In genomic region chr2:238263204-238264071, GRCh38 we compare ENCODE assay signal across 1 cellular context.
TF ChIP-seq lines count a peak whose summit lies in the region.

No MANE protein-coding gene starts in this region.

TF ChIP-seq in HepG2, 621 proteins besides CTCF, POLR2A, EP300 and RAD21 (continued from another document and continues in another):
- TF ChIP-seq, protein P1, sequence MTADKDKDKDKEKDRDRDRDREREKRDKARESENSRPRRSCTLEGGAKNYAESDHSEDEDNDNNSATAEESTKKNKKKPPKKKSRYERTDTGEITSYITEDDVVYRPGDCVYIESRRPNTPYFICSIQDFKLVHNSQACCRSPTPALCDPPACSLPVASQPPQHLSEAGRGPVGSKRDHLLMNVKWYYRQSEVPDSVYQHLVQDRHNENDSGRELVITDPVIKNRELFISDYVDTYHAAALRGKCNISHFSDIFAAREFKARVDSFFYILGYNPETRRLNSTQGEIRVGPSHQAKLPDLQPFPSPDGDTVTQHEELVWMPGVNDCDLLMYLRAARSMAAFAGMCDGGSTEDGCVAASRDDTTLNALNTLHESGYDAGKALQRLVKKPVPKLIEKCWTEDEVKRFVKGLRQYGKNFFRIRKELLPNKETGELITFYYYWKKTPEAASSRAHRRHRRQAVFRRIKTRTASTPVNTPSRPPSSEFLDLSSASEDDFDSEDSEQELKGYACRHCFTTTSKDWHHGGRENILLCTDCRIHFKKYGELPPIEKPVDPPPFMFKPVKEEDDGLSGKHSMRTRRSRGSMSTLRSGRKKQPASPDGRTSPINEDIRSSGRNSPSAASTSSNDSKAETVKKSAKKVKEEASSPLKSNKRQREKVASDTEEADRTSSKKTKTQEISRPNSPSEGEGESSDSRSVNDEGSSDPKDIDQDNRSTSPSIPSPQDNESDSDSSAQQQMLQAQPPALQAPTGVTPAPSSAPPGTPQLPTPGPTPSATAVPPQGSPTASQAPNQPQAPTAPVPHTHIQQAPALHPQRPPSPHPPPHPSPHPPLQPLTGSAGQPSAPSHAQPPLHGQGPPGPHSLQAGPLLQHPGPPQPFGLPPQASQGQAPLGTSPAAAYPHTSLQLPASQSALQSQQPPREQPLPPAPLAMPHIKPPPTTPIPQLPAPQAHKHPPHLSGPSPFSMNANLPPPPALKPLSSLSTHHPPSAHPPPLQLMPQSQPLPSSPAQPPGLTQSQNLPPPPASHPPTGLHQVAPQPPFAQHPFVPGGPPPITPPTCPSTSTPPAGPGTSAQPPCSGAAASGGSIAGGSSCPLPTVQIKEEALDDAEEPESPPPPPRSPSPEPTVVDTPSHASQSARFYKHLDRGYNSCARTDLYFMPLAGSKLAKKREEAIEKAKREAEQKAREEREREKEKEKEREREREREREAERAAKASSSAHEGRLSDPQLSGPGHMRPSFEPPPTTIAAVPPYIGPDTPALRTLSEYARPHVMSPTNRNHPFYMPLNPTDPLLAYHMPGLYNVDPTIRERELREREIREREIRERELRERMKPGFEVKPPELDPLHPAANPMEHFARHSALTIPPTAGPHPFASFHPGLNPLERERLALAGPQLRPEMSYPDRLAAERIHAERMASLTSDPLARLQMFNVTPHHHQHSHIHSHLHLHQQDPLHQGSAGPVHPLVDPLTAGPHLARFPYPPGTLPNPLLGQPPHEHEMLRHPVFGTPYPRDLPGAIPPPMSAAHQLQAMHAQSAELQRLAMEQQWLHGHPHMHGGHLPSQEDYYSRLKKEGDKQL (CRISPR knock-in tag; IDR thresholded peaks at IDR 0.05; ENCODE audit: low read depth): peak; percentile 22; the same call in 1 of the 2 replicates
- TF ChIP-seq CBFB (CRISPR knock-in tag; IDR thresholded peaks at IDR 0.05) (peak; percentile 54; the same call in 1 of the 2 replicates), GPBP1L1 (CRISPR knock-in tag; IDR thresholded peaks at IDR 0.05) (no peak), ZNF350 (CRISPR knock-in tag; IDR thresholded peaks at IDR 0.05; ENCODE audit: borderline replicate concordance, low read depth) (peak; percentile 69), ZNF672 (CRISPR knock-in tag; IDR thresholded peaks at IDR 0.05) (no peak), HDAC6 (IDR thresholded peaks at IDR 0.05; ENCODE audit: low read depth, low read length) (no peak), ZBTB26 (CRISPR knock-in tag; IDR thresholded peaks at IDR 0.05; ENCODE audit: borderline replicate concordance) (peak; percentile 51; the same call in 1 of the 2 replicates), ZC3H4 (CRISPR knock-in tag; IDR thresholded peaks at IDR 0.05; ENCODE audit: borderline replicate concordance) (no peak), TMF1 (CRISPR knock-in tag; IDR thresholded peaks at IDR 0.05; ENCODE audit: low read depth) (no peak), MED8 (CRISPR knock-in tag; IDR thresholded peaks at IDR 0.05; ENCODE audit: insufficient replicate concordance) (no peak), ARNT2 (CRISPR knock-in tag; IDR thresholded peaks at IDR 0.05; ENCODE audit: low read depth) (peak; percentile 66; the same call in 1 of the 2 replicates), KAT8 (CRISPR knock-in tag; IDR thresholded peaks at IDR 0.05) (peak; percentile 80), MEIS2 (CRISPR knock-in tag; IDR thresholded peaks at IDR 0.05) (peak; percentile 86; the same call in 1 of the 2 replicates), SNAI1 (CRISPR knock-in tag; IDR thresholded peaks at IDR 0.05; ENCODE audit: borderline replicate concordance) (no peak), CCDC6 (CRISPR knock-in tag; IDR thresholded peaks at IDR 0.05) (no peak; the same call in 1 of the 2 replicates), STAG1 (CRISPR knock-in tag; IDR thresholded peaks at IDR 0.05) (peak; percentile 92), FIP1L1 (IDR thresholded peaks at IDR 0.05; ENCODE audit: borderline replicate concordance, insufficient read depth, low read depth, low read length) (no peak), ZNF235 (CRISPR knock-in tag; IDR thresholded peaks at IDR 0.05; ENCODE audit: borderline replicate concordance) (no peak), ATRX (CRISPR knock-in tag; IDR thresholded peaks at IDR 0.05; ENCODE audit: borderline replicate concordance) (no peak), ZC3H13 (CRISPR knock-in tag; IDR thresholded peaks at IDR 0.05) (no peak), HNF4A (CRISPR knock-in tag; IDR thresholded peaks at IDR 0.05) (peak; percentile 98), ZNF781 (CRISPR knock-in tag; IDR thresholded peaks at IDR 0.05; ENCODE audit: borderline replicate concordance, not compliant biosample characterization) (peak; percentile 51), ZNF546 (CRISPR knock-in tag; conservative IDR thresholded peaks at IDR 0.05) (no peak), ZNF75D (CRISPR knock-in tag; IDR thresholded peaks at IDR 0.05; ENCODE audit: borderline replicate concordance) (no peak), ZNF101 (CRISPR knock-in tag; IDR thresholded peaks at IDR 0.05; ENCODE audit: borderline replicate concordance, low read depth) (no peak), NFE2L1 (CRISPR knock-in tag; IDR thresholded peaks at IDR 0.05; ENCODE audit: borderline replicate concordance) (no peak), ZFP1 (CRISPR knock-in tag; IDR thresholded peaks at IDR 0.05) (0 out of 2 replicates have a peak, but pooled peaks have one; percentile 73), THYN1 (CRISPR knock-in tag; IDR thresholded peaks at IDR 0.05; ENCODE audit: borderline replicate concordance, low read depth) (no peak), ZHX2 (IDR thresholded peaks at IDR 0.05; ENCODE audit: low read depth) (no peak), ZHX2 (CRISPR knock-in tag; IDR thresholded peaks at IDR 0.05; ENCODE audit: borderline replicate concordance) (no peak), KDM5B (CRISPR knock-in tag; IDR thresholded peaks at IDR 0.05; ENCODE audit: borderline replicate concordance) (no peak), E2F1 (CRISPR knock-in tag; IDR thresholded peaks at IDR 0.05) (peak; percentile 47; the same call in 1 of the 2 replicates), ZNF749 (CRISPR knock-in tag; IDR thresholded peaks at IDR 0.05; ENCODE audit: borderline replicate concordance) (no peak), HNRNPUL1 (IDR thresholded peaks at IDR 0.05; ENCODE audit: low read depth, low read length) (no peak), JUNB (CRISPR knock-in tag; IDR thresholded peaks at IDR 0.05; ENCODE audit: borderline replicate concordance) (no peak), SCMH1 (CRISPR knock-in tag; IDR thresholded peaks at IDR 0.05; ENCODE audit: borderline replicate concordance) (no peak), ZUFSP (CRISPR knock-in tag; IDR thresholded peaks at IDR 0.05; ENCODE audit: borderline replicate concordance) (no peak), HDAC1 (CRISPR knock-in tag; IDR thresholded peaks at IDR 0.05) (peak; percentile 68), MAF1 (CRISPR knock-in tag; IDR thresholded peaks at IDR 0.05; ENCODE audit: borderline replicate concordance) (0 out of 2 replicates have a peak, but pooled peaks have one; percentile 45)
- TF ChIP-seq, protein P2, sequence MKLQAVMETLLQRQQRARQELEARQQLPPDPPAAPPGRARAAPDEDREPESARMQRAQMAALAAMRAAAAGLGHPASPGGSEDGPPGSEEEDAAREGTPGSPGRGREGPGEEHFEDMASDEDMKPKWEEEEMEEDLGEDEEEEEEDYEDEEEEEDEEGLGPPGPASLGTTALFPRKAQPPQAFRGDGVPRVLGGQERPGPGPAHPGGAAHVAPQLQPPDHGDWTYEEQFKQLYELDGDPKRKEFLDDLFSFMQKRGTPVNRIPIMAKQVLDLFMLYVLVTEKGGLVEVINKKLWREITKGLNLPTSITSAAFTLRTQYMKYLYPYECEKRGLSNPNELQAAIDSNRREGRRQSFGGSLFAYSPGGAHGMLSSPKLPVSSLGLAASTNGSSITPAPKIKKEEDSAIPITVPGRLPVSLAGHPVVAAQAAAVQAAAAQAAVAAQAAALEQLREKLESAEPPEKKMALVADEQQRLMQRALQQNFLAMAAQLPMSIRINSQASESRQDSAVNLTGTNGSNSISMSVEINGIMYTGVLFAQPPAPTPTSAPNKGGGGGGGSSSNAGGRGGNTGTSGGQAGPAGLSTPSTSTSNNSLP (IDR thresholded peaks at IDR 0.05; ENCODE audit: low read depth, low read length): 0 out of 2 replicates have a peak, but pooled peaks have one; percentile 25
- TF ChIP-seq, protein P3, sequence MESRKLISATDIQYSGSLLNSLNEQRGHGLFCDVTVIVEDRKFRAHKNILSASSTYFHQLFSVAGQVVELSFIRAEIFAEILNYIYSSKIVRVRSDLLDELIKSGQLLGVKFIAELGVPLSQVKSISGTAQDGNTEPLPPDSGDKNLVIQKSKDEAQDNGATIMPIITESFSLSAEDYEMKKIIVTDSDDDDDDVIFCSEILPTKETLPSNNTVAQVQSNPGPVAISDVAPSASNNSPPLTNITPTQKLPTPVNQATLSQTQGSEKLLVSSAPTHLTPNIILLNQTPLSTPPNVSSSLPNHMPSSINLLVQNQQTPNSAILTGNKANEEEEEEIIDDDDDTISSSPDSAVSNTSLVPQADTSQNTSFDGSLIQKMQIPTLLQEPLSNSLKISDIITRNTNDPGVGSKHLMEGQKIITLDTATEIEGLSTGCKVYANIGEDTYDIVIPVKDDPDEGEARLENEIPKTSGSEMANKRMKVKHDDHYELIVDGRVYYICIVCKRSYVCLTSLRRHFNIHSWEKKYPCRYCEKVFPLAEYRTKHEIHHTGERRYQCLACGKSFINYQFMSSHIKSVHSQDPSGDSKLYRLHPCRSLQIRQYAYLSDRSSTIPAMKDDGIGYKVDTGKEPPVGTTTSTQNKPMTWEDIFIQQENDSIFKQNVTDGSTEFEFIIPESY (CRISPR knock-in tag; IDR thresholded peaks at IDR 0.05): 0 out of 2 replicates have a peak, but pooled peaks have one; percentile 39
